26 cellular contexts compared by ENCODE assay signal in the genomic region with DNA sequence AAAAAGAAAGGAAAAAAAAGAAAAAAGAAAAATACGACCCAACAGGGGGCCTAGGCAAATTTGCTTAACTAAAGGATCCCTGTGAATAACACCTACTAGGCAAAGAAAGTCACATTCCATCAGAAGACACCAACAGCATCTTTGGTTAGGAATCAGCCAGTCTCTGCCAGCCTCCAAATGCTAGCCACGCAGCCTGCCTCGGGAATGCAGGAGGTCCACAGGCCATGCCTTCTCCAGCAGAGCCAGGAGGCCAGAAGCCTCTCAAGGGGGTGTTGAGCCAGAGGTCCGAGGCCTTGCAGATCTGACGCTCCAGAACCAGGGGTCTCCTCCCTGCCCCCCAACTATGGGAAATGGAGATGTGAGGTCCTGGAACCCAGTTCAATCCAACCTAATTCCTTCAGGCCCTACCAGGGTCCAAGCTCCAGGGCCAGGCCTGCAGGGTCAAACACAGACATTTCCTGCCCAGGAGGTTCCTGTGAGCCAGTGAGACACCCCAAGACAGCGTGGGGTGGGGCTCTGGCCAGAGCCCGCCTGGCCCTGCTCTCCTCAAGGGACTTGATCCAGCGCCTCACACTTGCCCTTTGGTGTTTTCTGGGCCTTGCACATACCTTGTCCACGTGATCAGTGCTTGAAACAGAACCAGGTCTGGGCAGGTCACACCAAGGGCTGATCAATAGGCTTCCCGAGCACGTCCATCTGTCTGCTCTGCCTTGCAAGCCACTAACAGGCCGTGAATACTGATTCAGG.
DNase-seq lines count a peak whose midpoint lies in the region; TF ChIP-seq lines count a peak whose summit lies in the region.
"Had no signal": no experiment of that assay in that cellular context is flagged by ENCODE, and none has a peak within 500 bp of the region (broad histone marks: within the 10 kb centered on the region; RNA-seq: fewer than 3 reads in every experiment).

No MANE protein-coding gene starts in this region.

- TF ChIP-seq CTCF in endodermal cell (conservative IDR thresholded peaks at IDR 0.05) (no peak), progenitor cell of endocrine pancreas (IDR thresholded peaks at IDR 0.05; ENCODE audit: unreplicated experiment) (no peak)

- H3K4me3 ChIP-seq in HUES6 (ENCODE audit: low read depth, low read length) (no peak overlapping the region), endodermal cell (ENCODE audit: low read length) (no peak overlapping the region)
- H3K4me3 ChIP-seq: dorsolateral prefrontal cortex, HAP-1, SJCRH30 had no signal

- no peak overlapping the region for H3K9ac ChIP-seq in HUES6 (ENCODE audit: low read length)
- H3K9ac ChIP-seq in endodermal cell (ENCODE audit: extremely low read depth, low read length, poor library complexity, severe bottlenecking), result no peak overlapping the region

- DNase-seq in endodermal cell (peak; percentile 84), islet precursor cell (peak; percentile 37), progenitor cell of endocrine pancreas (ENCODE audit: low spot score, unreplicated experiment) (no peak), NCI-H82 treated with DMSO at 0.1 percent for 48 hours (lab: John Stamatoyannopoulos, UW; ENCODE audit: unreplicated experiment) (no peak), NCI-H2227 treated with DMSO at 0.1 percent for 48 hours (lab: John Stamatoyannopoulos, UW) (no peak)
- DNase-seq in activated naive CD4-positive, alpha-beta T cell treated with Interleukin-2 at 50 U/mL for 16 hours, result no peak
- DNase-seq: activated CD4-positive, alpha-beta T cell treated with anti-CD3 and anti-CD28 coated beads for 36 hours; amygdala; DMS79 treated with DMSO at 0.1 percent for 48 hours; dorsolateral prefrontal cortex; foreskin melanocyte; GF-D8; left ventricle myocardium superior; midbrain; naive thymus-derived CD4-positive, alpha-beta T cell; NCI-H1436 treated with DMSO at 0.1 percent for 48 hours; NCI-H2081 treated with DMSO at 0.1 percent for 48 hours; NCI-H345; nucleus accumbens; SJCRH30; T-helper 9 cell had no signal

- peak overlapping the region; percentile 44 for H3K27ac Mint-ChIP-seq in endodermal cell
- peak overlapping the region; percentile 6 for H3K27ac Mint-ChIP-seq in progenitor cell of endocrine pancreas
- H3K27ac Mint-ChIP-seq: activated CD4-positive, alpha-beta T cell treated with anti-CD3 and anti-CD28 coated beads for 36 hours; activated naive CD4-positive, alpha-beta T cell treated with anti-CD3 and anti-CD28 coated beads, Interleukin-2, amount 50 U/mL, for 72 hours; naive thymus-derived CD4-positive, alpha-beta T cell; stimulated activated memory B cell treated with anti-CD40 and anti-IgM and Interleukin-4, amounts not matched to agents 10 μg/mL and 1 μg/mL and 100 μg/mL, for 72 hours; type B pancreatic cell had no signal

- H3K27ac ChIP-seq in HUES6 (ENCODE audit: low read depth, low read length) (peak overlapping the region; percentile 65; the same call in 1 of the 2 replicates), endodermal cell (ENCODE audit: low read depth, low read length) (no peak overlapping the region)
- H3K27ac ChIP-seq: dorsolateral prefrontal cortex, SJCRH30 had no signal

- H3K36me3 Mint-ChIP-seq in endodermal cell (ENCODE audit: low read depth) (no peaks in the 10 kb centered on the region), progenitor cell of endocrine pancreas (ENCODE audit: insufficient read depth) (no peaks in the 10 kb centered on the region)
- H3K36me3 Mint-ChIP-seq: activated naive CD4-positive, alpha-beta T cell treated with anti-CD3 and anti-CD28 coated beads, Interleukin-2, amount 50 U/mL, for 72 hours; stimulated activated memory B cell treated with anti-CD40 and anti-IgM and Interleukin-4, amounts not matched to agents 10 μg/mL and 1 μg/mL and 100 μg/mL, for 72 hours; type B pancreatic cell had no signal

- H3K27me3 ChIP-seq in HUES6 (ENCODE audit: control insufficient read depth, insufficient read depth, low read length) (no peaks in the 10 kb centered on the region; the same call in 1 of the 2 replicates), endodermal cell (ENCODE audit: control insufficient read depth, insufficient read depth, low read length, poor library complexity, severe bottlenecking) (no peaks in the 10 kb centered on the region)
- H3K27me3 ChIP-seq: dorsolateral prefrontal cortex, SJCRH30 had no signal

- H3K4me1 Mint-ChIP-seq in endodermal cell (peaks cover 16% of the 10 kb centered on the region), progenitor cell of endocrine pancreas (ENCODE audit: low read depth) (peaks cover 8% of the 10 kb centered on the region)
- H3K4me1 Mint-ChIP-seq: stimulated activated memory B cell treated with anti-CD40 and anti-IgM and Interleukin-4, amounts not matched to agents 10 μg/mL and 1 μg/mL and 100 μg/mL, for 72 hours had no signal

- H3K9me3 ChIP-seq in HUES6 (ENCODE audit: control insufficient read depth, insufficient read depth, low read depth, low read length), result no peaks in the 10 kb centered on the region
- no peaks in the 10 kb centered on the region for H3K9me3 ChIP-seq in endodermal cell (ENCODE audit: control insufficient read depth, low read length)
- H3K9me3 ChIP-seq: HAP-1, SJCRH30 had no signal

- H3K36me3 ChIP-seq in HUES6 (ENCODE audit: control insufficient read depth, insufficient read depth, low read length), result no peaks in the 10 kb centered on the region
- no peaks in the 10 kb centered on the region for H3K36me3 ChIP-seq in endodermal cell (ENCODE audit: control insufficient read depth, insufficient read depth, low read length)
- H3K36me3 ChIP-seq: HAP-1, SJCRH30 had no signal

- WGBS in endodermal cell (ENCODE audit: insufficient coverage in 1 of 2, insufficient read length in 1 of 2), 2 experiments, result 79 to 80% methylated on average over 7 to 12 of the region's 12 CpGs

- no peaks in the 10 kb centered on the region for H3K9me3 Mint-ChIP-seq in endodermal cell
- H3K9me3 Mint-ChIP-seq in progenitor cell of endocrine pancreas (ENCODE audit: low read depth), result no peaks in the 10 kb centered on the region
- H3K9me3 Mint-ChIP-seq: activated naive CD4-positive, alpha-beta T cell treated with anti-CD3 and anti-CD28 coated beads, Interleukin-2, amount 50 U/mL, for 72 hours; stimulated activated memory B cell treated with anti-CD40 and anti-IgM and Interleukin-4, amounts not matched to agents 10 μg/mL and 1 μg/mL and 100 μg/mL, for 72 hours; type B pancreatic cell had no signal

- no peaks in the 10 kb centered on the region for H3K27me3 Mint-ChIP-seq in endodermal cell (ENCODE audit: insufficient read depth)
- peaks cover 11% of the 10 kb centered on the region for H3K27me3 Mint-ChIP-seq in progenitor cell of endocrine pancreas
- H3K27me3 Mint-ChIP-seq: activated CD4-positive, alpha-beta T cell treated with anti-CD3 and anti-CD28 coated beads for 36 hours; naive thymus-derived CD4-positive, alpha-beta T cell; type B pancreatic cell had no signal

- peaks cover 19% of the 10 kb centered on the region for H3K4me1 ChIP-seq in HUES6 (ENCODE audit: control insufficient read depth, insufficient read depth, low read length)
- H3K4me1 ChIP-seq in endodermal cell (ENCODE audit: control insufficient read depth, insufficient read depth, low read length), result no peaks in the 10 kb centered on the region
- H3K4me1 ChIP-seq: HAP-1, SJCRH30 had no signal

- H3K4me3 Mint-ChIP-seq in endodermal cell (no peak overlapping the region), progenitor cell of endocrine pancreas (ENCODE audit: low read depth) (no peak overlapping the region)
- H3K4me3 Mint-ChIP-seq: activated CD4-positive, alpha-beta T cell treated with anti-CD3 and anti-CD28 coated beads for 36 hours; naive thymus-derived CD4-positive, alpha-beta T cell; stimulated activated memory B cell treated with anti-CD40 and anti-IgM and Interleukin-4, amounts not matched to agents 10 μg/mL and 1 μg/mL and 100 μg/mL, for 72 hours; type B pancreatic cell had no signal

Comparison
In these comparisons a context has a peak if more than half of its experiments do, and no peak if none do; other contexts are left out.
1. DNase-seq: peak in endodermal cell (single experiment) and islet precursor cell (single experiment); none in progenitor cell of endocrine pancreas (single experiment), NCI-H82 treated with DMSO at 0.1 percent for 48 hours (single experiment), NCI-H2227 treated with DMSO at 0.1 percent for 48 hours (single experiment) and activated naive CD4-positive, alpha-beta T cell treated with Interleukin-2 at 50 U/mL for 16 hours (single experiment).